ENCODE assay signal across 7 cellular contexts in the genomic region with DNA sequence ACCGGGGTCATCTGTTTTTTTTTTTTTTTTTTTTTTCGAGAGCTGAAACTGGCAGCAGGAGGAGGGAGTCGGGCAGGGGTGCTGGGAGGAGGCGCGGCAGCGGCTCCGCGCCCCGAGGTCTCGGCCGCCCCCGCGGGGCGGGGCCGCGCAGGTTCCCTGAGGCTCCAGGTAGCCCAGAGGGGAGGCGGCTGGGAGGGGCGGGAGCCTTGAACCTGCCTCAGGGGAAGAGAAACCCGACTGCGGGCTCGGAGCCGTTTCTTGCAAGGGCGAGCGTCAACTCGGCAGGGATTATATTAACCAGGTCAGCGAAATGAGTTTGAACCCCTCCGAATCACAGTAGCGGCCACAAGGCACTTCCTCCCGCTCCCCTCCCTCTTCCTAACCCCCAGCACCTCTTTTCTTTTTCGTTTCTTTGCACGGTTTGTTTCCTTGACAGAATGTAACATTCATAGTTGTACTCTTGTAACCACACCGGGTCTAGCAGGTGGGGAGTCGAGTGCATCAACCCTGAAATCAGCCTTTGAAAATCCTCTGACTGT. TPM values are rescaled to one million over a fixed set of nuclear protein-coding genes. Genes with fewer than 3 reads are reported as not detected.
DNase-seq lines count a peak whose midpoint lies in the region; ATAC-seq and TF ChIP-seq lines count a peak whose summit lies in the region.

No MANE protein-coding gene starts in this region.

- CTCF ChIA-PET in activated CD8-positive, alpha-beta memory T cell treated with anti-CD3 and anti-CD28 coated beads, Interleukin-2, amount 10 ng/mL, durations not matched to agents 7 days and 5 days (lab: Charles Lee): interaction anchor here (0.6 to 6.0 kb wide), 35 partner anchors 10 to 276 kb away, joined by 3 to 68 read pairs (median 5); a partner anchor contains a TSS

- TF ChIP-seq CTCF in fibroblast of mammary gland (conservative IDR thresholded peaks at IDR 0.05; ENCODE audit: control insufficient read depth, insufficient read depth, low read depth, low read length): no peak

- H3K27me3 ChIP-seq in trophoblast cell (ENCODE audit: insufficient read depth, low read length): peaks cover 30% of the 10 kb centered on the region
- H3K27me3 ChIP-seq in aorta (ENCODE audit: control insufficient read depth in 1 of 2, insufficient read depth in 2 of 2, low read length in 1 of 2): no peaks in the 10 kb centered on the region

- no peak overlapping the region for H3K9ac ChIP-seq in trophoblast cell (ENCODE audit: low read length)

- WGBS in trophoblast cell (ENCODE audit: extremely low coverage, insufficient coverage, insufficient read length): no CpG with 5 or more reads among the region's 33 CpGs
- 2% methylated on average over 19 to 33 of the region's 33 CpGs for WGBS in aorta, 2 donors

- H2AFZ ChIP-seq in trophoblast cell (ENCODE audit: insufficient read depth, low read length, poor library complexity): no peak overlapping the region

- no peak overlapping the region for H3K4ac ChIP-seq in trophoblast cell (ENCODE audit: low read depth, low read length)

- peak overlapping the region; percentile 92 for H3K27ac Mint-ChIP-seq in activated CD8-positive, alpha-beta memory T cell treated with anti-CD3 and anti-CD28 coated beads, Interleukin-2, amount 10 ng/mL, durations not matched to agents 7 days and 5 days

- H3K23ac ChIP-seq in trophoblast cell (ENCODE audit: low read length): no peak overlapping the region

- H3K9me3 ChIP-seq in trophoblast cell (ENCODE audit: insufficient read depth, low read depth, low read length) (peaks cover 4% of the 10 kb centered on the region), aorta (ENCODE audit: control insufficient read depth, low read length) (no peaks in the 10 kb centered on the region)

- H4K12ac ChIP-seq in trophoblast cell (ENCODE audit: low read depth, low read length): no peak overlapping the region

- H3K4me1 ChIP-seq in trophoblast cell (ENCODE audit: control insufficient read depth in 1 of 2, insufficient read depth in 2 of 2, low read length in 2 of 2) (peaks cover 10 to 16% of the 10 kb centered on the region in 2 experiments), aorta (ENCODE audit: control insufficient read depth in 1 of 2, insufficient read depth in 2 of 2, low read length in 2 of 2) (no peaks in the 10 kb centered on the region)

- no peak overlapping the region for H2BK12ac ChIP-seq in trophoblast cell (ENCODE audit: low read length)

- H3K4me3 ChIP-seq in fibroblast of mammary gland (ENCODE audit: control insufficient read depth, low read depth, low read length) (peak overlapping the region; percentile 47), trophoblast cell (ENCODE audit: low read depth, low read length) (no peak overlapping the region), aorta (ENCODE audit: low read length in 2 of 2) (peak overlapping the region; percentile 13 to 65)

- H3K79me1 ChIP-seq in trophoblast cell (ENCODE audit: low read length): no peaks in the 10 kb centered on the region

- no peak overlapping the region for H3K18ac ChIP-seq in trophoblast cell (ENCODE audit: low read length)

- peaks cover 31% of the 10 kb centered on the region for H3K36me3 Mint-ChIP-seq in activated CD8-positive, alpha-beta memory T cell treated with anti-CD3 and anti-CD28 coated beads, Interleukin-2, amount 10 ng/mL, durations not matched to agents 7 days and 5 days

- H4K91ac ChIP-seq in trophoblast cell (ENCODE audit: low read depth, low read length): no peak overlapping the region

- no peaks in the 10 kb centered on the region for H3K79me2 ChIP-seq in trophoblast cell (ENCODE audit: control insufficient read depth, insufficient read depth, low read length, poor library complexity)

- ATAC-seq in GM18520 (IDR thresholded peaks at IDR 0.05; ENCODE audit: unreplicated experiment) (peak; percentile 24), HG02884 (IDR thresholded peaks at IDR 0.05; ENCODE audit: unreplicated experiment) (peak; percentile 40), aorta (ENCODE audit: low FRiP score) (no peak)
- peak; percentile 45 for ATAC-seq in activated CD8-positive, alpha-beta memory T cell treated with anti-CD3 and anti-CD28 coated beads, Interleukin-2, amount 10 ng/mL, durations not matched to agents 7 days and 5 days

- H3K4me2 ChIP-seq in trophoblast cell (ENCODE audit: low read length): peak overlapping the region; percentile 100

- DNase-seq in NCI-H2171 (lab: John Stamatoyannopoulos, UW): peak; percentile 67
- DNase-seq in activated CD8-positive, alpha-beta memory T cell treated with anti-CD3 and anti-CD28 coated beads, Interleukin-2, amount 10 ng/mL, durations not matched to agents 7 days and 5 days: peak; percentile 90
- no peak for DNase-seq in fibroblast of mammary gland (ENCODE audit: low read depth)
- peak; percentile 25 to 61 for DNase-seq in trophoblast cell
- DNase-seq in aorta: peak in 1 of 2 donors; percentile 74

- H3K14ac ChIP-seq in trophoblast cell (ENCODE audit: low read length): no peak overlapping the region

- peaks cover 30% of the 10 kb centered on the region for H3K4me1 Mint-ChIP-seq in activated CD8-positive, alpha-beta memory T cell treated with anti-CD3 and anti-CD28 coated beads, Interleukin-2, amount 10 ng/mL, durations not matched to agents 7 days and 5 days

- no peak overlapping the region for H3K27ac ChIP-seq in trophoblast cell (ENCODE audit: low read depth, low read length)
- no peak overlapping the region for H3K27ac ChIP-seq in aorta (ENCODE audit: low read depth in 1 of 2, low read length in 2 of 2)

- no peaks in the 10 kb centered on the region for H3K9me3 Mint-ChIP-seq in activated CD8-positive, alpha-beta memory T cell treated with anti-CD3 and anti-CD28 coated beads, Interleukin-2, amount 10 ng/mL, durations not matched to agents 7 days and 5 days (ENCODE audit: low read depth)

- H2AK5ac ChIP-seq in trophoblast cell (ENCODE audit: low read length): no peak overlapping the region

- peak overlapping the region; percentile 97 for H3K4me3 Mint-ChIP-seq in activated CD8-positive, alpha-beta memory T cell treated with anti-CD3 and anti-CD28 coated beads, Interleukin-2, amount 10 ng/mL, durations not matched to agents 7 days and 5 days

- no peak overlapping the region for H2BK120ac ChIP-seq in trophoblast cell (ENCODE audit: insufficient read depth, low read length, poor library complexity)

- intact Hi-C loops in aorta (cut with DNase I): no loop called here

- H3K36me3 ChIP-seq in trophoblast cell (ENCODE audit: control insufficient read depth in 1 of 2, insufficient read depth in 2 of 2, low read length in 2 of 2) (no peaks in the 10 kb centered on the region), aorta (ENCODE audit: control insufficient read depth in 1 of 2, insufficient read depth in 2 of 2, low read length in 1 of 2) (no peaks in the 10 kb centered on the region)

- H4K8ac ChIP-seq in trophoblast cell (ENCODE audit: low read depth, low read length): no peak overlapping the region

- H2BK5ac ChIP-seq in trophoblast cell (ENCODE audit: low read depth, low read length, poor library complexity): no peak overlapping the region

- no peaks in the 10 kb centered on the region for H3K27me3 Mint-ChIP-seq in activated CD8-positive, alpha-beta memory T cell treated with anti-CD3 and anti-CD28 coated beads, Interleukin-2, amount 10 ng/mL, durations not matched to agents 7 days and 5 days

RNA-seq across cellular contexts. Expression of a gene that starts 2.0 kb away (rescaled TPM):
- total RNA-seq in activated CD8-positive, alpha-beta memory T cell treated with anti-CD3 and anti-CD28 coated beads, Interleukin-2, amount 10 ng/mL, durations not matched to agents 7 days and 5 days: 10 to 100 TPM; 47.0 to 73.6 TPM
- 0.21 and 0.24 TPM in 2 replicates for polyA plus RNA-seq in trophoblast cell (2013)
- total RNA-seq in aorta: under 1 TPM in 1 of 2 donors, not detected in 1; 0.87 TPM
- 1 to 10 TPM in 1 of 2 donors, not detected in 1; 2.8 TPM for polyA plus RNA-seq in aorta

Comparison
In these comparisons a context has a peak if more than half of its experiments do, and no peak if none do; other contexts are left out.
1. RNA of a gene that starts 2.0 kb away (total RNA-seq): 47.0 to 73.6 TPM in activated CD8-positive, alpha-beta memory T cell treated with anti-CD3 and anti-CD28 coated beads, Interleukin-2, amount 10 ng/mL, durations not matched to agents 7 days and 5 days; 0.87 TPM in aorta; every median in the first group is over 10 times any median in the second.